ENCODE assay signal across 9 cellular contexts in genomic region chr14:106518054-106518943, GRCh38.
DNase-seq lines count a peak whose midpoint lies in the region; ATAC-seq and TF ChIP-seq lines count a peak whose summit lies in the region.
"Had no signal": no experiment of that assay in that cellular context is flagged by ENCODE, and none has a peak within 500 bp of the region (broad histone marks: within the 10 kb centered on the region; RNA-seq: fewer than 3 reads in every experiment).

No MANE protein-coding gene starts in this region.

- H3K27ac ChIP-seq in 22Rv1: no peak overlapping the region
- no peak overlapping the region for H3K27ac ChIP-seq in liver (ENCODE audit: low read depth in 1 of 2, low read length in 2 of 2)
- H3K27ac ChIP-seq in testis: no peak overlapping the region
- H3K27ac ChIP-seq: VCaP had no signal

- no peak for ATAC-seq in HG03571 (IDR thresholded peaks at IDR 0.05; ENCODE audit: unreplicated experiment)

- H3K4me1 ChIP-seq in liver (ENCODE audit: control insufficient read depth in 4 of 4, insufficient read depth in 4 of 4, low read length in 3 of 4): no peaks in the 10 kb centered on the region
- H3K4me1 ChIP-seq in testis: no peaks in the 10 kb centered on the region

- H3K4me1 Mint-ChIP-seq in activated CD4-positive, alpha-beta T cell treated with anti-CD3 and anti-CD28 coated beads, Interleukin-2, amount 10 ng/mL, durations not matched to agents 7 days and 5 days: peaks cover 18% of the 10 kb centered on the region
- no peaks in the 10 kb centered on the region for H3K4me1 Mint-ChIP-seq in glutamatergic neuron (ENCODE audit: low read depth, unreplicated experiment)

- in situ Hi-C loops in KBM-7 (cut with MboI; ENCODE audit: low pct_unique_long_range_greater_than_20kb, low sequenced_read_pairs): no loop called here

- no peak overlapping the region for H3K4me3 Mint-ChIP-seq in activated CD4-positive, alpha-beta T cell treated with anti-CD3 and anti-CD28 coated beads, Interleukin-2, amount 10 ng/mL, durations not matched to agents 7 days and 5 days
- H3K4me3 Mint-ChIP-seq in glutamatergic neuron (ENCODE audit: unreplicated experiment): no peak overlapping the region

- WGBS in liver: 44% methylated on average over 11 of the region's 11 CpGs
- WGBS in testis, 2 donors: 41 to 46% methylated on average over 11 of the region's 11 CpGs

- H3K4me3 ChIP-seq in liver (ENCODE audit: low read depth in 1 of 3, low read length in 3 of 3): no peak overlapping the region
- no peak overlapping the region for H3K4me3 ChIP-seq in testis

- TF ChIP-seq RAD21 in liver (IDR thresholded peaks at IDR 0.05): peak; percentile 10 to 38

- H3K9me3 Mint-ChIP-seq in activated CD4-positive, alpha-beta T cell treated with anti-CD3 and anti-CD28 coated beads, Interleukin-2, amount 10 ng/mL, durations not matched to agents 7 days and 5 days: no peaks in the 10 kb centered on the region
- peaks cover 16% of the 10 kb centered on the region for H3K9me3 Mint-ChIP-seq in glutamatergic neuron (ENCODE audit: unreplicated experiment)

- H3K9ac ChIP-seq in liver (ENCODE audit: low read depth in 1 of 2, low read length in 2 of 2): no peak overlapping the region

- TF ChIP-seq CTCF in 22Rv1 (IDR thresholded peaks at IDR 0.05): peak; percentile 68
- TF ChIP-seq CTCF in liver (IDR thresholded peaks at IDR 0.05; ENCODE audit: low read depth, low read length, missing input control): peak; percentile 19
- peak in 1 of 3 experiments; percentile 18 for TF ChIP-seq CTCF in testis (IDR thresholded peaks at IDR 0.05)
- no peak for TF ChIP-seq CTCF in glutamatergic neuron (IDR thresholded peaks at IDR 0.05; ENCODE audit: partially characterized antibody, unreplicated experiment)

- peaks cover 33% of the 10 kb centered on the region for H3K27me3 Mint-ChIP-seq in activated CD4-positive, alpha-beta T cell treated with anti-CD3 and anti-CD28 coated beads, Interleukin-2, amount 10 ng/mL, durations not matched to agents 7 days and 5 days
- peaks cover 2% of the 10 kb centered on the region for H3K27me3 Mint-ChIP-seq in glutamatergic neuron (ENCODE audit: unreplicated experiment)

- DNase-seq in KBM-7 (peak; percentile 77), testis (peak; percentile 72), NCI-H526 treated with DMSO at 0.1 percent for 48 hours (lab: John Stamatoyannopoulos, UW) (no peak), glutamatergic neuron (no peak)
- peak; percentile 88 for DNase-seq in activated CD4-positive, alpha-beta T cell treated with anti-CD3 and anti-CD28 coated beads, Interleukin-2, amount 10 ng/mL, durations not matched to agents 7 days and 5 days

- intact Hi-C loops in testis (cut with DNase I; ENCODE audit: low total_unique reads): no loop called here

- CTCF ChIA-PET in activated CD4-positive, alpha-beta T cell treated with anti-CD3 and anti-CD28 coated beads, Interleukin-2, amount 10 ng/mL, durations not matched to agents 7 days and 5 days (lab: Charles Lee): interaction anchor here (0.7 to 1.8 kb wide), 10 partner anchors 10 to 210 kb away, joined by 3 to 11 read pairs (median 5); no protein-coding TSS in a partner anchor

- H3K36me3 Mint-ChIP-seq in activated CD4-positive, alpha-beta T cell treated with anti-CD3 and anti-CD28 coated beads, Interleukin-2, amount 10 ng/mL, durations not matched to agents 7 days and 5 days (ENCODE audit: low read depth): no peaks in the 10 kb centered on the region
- peaks cover 11% of the 10 kb centered on the region for H3K36me3 Mint-ChIP-seq in glutamatergic neuron (ENCODE audit: unreplicated experiment)

- TF ChIP-seq POLR2A in testis (IDR thresholded peaks at IDR 0.05): no peak

- POLR2A ChIA-PET in activated CD4-positive, alpha-beta T cell treated with anti-CD3 and anti-CD28 coated beads, Interleukin-2, amount 10 ng/mL, durations not matched to agents 7 days and 5 days (lab: Charles Lee): no interaction called here

- H3K9me3 ChIP-seq in liver (ENCODE audit: control insufficient read depth in 4 of 4, low read length in 3 of 4) (no peaks in the 10 kb centered on the region), testis (no peaks in the 10 kb centered on the region)

- H3K27me3 ChIP-seq in liver (ENCODE audit: control insufficient read depth in 4 of 4, insufficient read depth in 4 of 4, low read length in 3 of 4) (no peaks in the 10 kb centered on the region), testis (no peaks in the 10 kb centered on the region)

- H3K36me3 ChIP-seq in liver (ENCODE audit: control insufficient read depth in 4 of 4, insufficient read depth in 3 of 4, low read depth in 1 of 4, low read length in 3 of 4) (no peaks in the 10 kb centered on the region), testis (ENCODE audit: low read depth, missing control alignments) (no peaks in the 10 kb centered on the region)

- no peak overlapping the region for H3K27ac Mint-ChIP-seq in activated CD4-positive, alpha-beta T cell treated with anti-CD3 and anti-CD28 coated beads, Interleukin-2, amount 10 ng/mL, durations not matched to agents 7 days and 5 days
- H3K27ac Mint-ChIP-seq in glutamatergic neuron (ENCODE audit: unreplicated experiment): no peak overlapping the region

TF ChIP-seq in liver, 16 proteins besides CTCF, POLR2A, EP300 and RAD21:
- TF ChIP-seq MAX (IDR thresholded peaks at IDR 0.05) (no peak), FOXA2 (IDR thresholded peaks at IDR 0.05) (no peak), HNF4A (conservative IDR thresholded peaks at IDR 0.05) (no peak), SP1 (IDR thresholded peaks at IDR 0.05) (no peak), RXRA (IDR thresholded peaks at IDR 0.05) (no peak), JUND (IDR thresholded peaks at IDR 0.05) (no peak), HNF4G (IDR thresholded peaks at IDR 0.05) (no peak), TAF1 (conservative IDR thresholded peaks at IDR 0.05) (no peak), GABPA (IDR thresholded peaks at IDR 0.05 in 1 of 2, conservative IDR thresholded peaks at IDR 0.05 in 1 of 2) (no peak), YY1 (IDR thresholded peaks at IDR 0.05) (no peak), FOXA1 (IDR thresholded peaks at IDR 0.05) (no peak), ZBTB33 (IDR thresholded peaks at IDR 0.05) (no peak), NR2F2 (IDR thresholded peaks at IDR 0.05) (no peak), EGR1 (IDR thresholded peaks at IDR 0.05; ENCODE audit: low read depth in 2 of 2) (no peak), REST (IDR thresholded peaks at IDR 0.05) (no peak)
- TF ChIP-seq, protein P1, sequence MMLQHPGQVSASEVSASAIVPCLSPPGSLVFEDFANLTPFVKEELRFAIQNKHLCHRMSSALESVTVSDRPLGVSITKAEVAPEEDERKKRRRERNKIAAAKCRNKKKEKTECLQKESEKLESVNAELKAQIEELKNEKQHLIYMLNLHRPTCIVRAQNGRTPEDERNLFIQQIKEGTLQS (IDR thresholded peaks at IDR 0.05): no peak

Comparison
In these comparisons a context has a peak if more than half of its experiments do, and no peak if none do; other contexts are left out.
1. DNase-seq: peak in KBM-7 (single experiment), activated CD4-positive, alpha-beta T cell treated with anti-CD3 and anti-CD28 coated beads, Interleukin-2, amount 10 ng/mL, durations not matched to agents 7 days and 5 days (single experiment) and testis (single experiment); none in NCI-H526 treated with DMSO at 0.1 percent for 48 hours (single experiment) and glutamatergic neuron (single experiment).